27 cellular contexts compared by ENCODE assay signal in genomic region chr7:97421307-97421905, GRCh38.
"Had no signal": no experiment of that assay in that cellular context is flagged by ENCODE, and none has a peak within 500 bp of the region (broad histone marks: within the 10 kb centered on the region; RNA-seq: fewer than 3 reads in every experiment).

No MANE protein-coding gene starts in this region.

- ATAC-seq: activated CD4-positive, CD25-positive, alpha-beta regulatory T cell treated with anti-CD3 and anti-CD28 coated beads, Interleukin-2, amount 50 U/mL, for 24 hours; activated CD8-positive, alpha-beta memory T cell treated with anti-CD3 and anti-CD28 coated beads, Interleukin-2, amount 10 ng/mL, durations not matched to agents 7 days and 5 days; activated naive CD8-positive, alpha-beta T cell treated with anti-CD3 and anti-CD28 coated beads, Interleukin-2, amount 50 U/mL, for 24 hours; left ventricle myocardium superior; natural killer cell treated with Interleukin-12 subunit alpha and Interleukin-12 subunit beta and Interleukin-15 and Interleukin-18, amount 100 ng/mL, for 72 hours; right lobe of liver; stimulated activated memory B cell treated with anti-CD40 and anti-IgM and Interleukin-4, amounts not matched to agents 10 μg/mL and 1 μg/mL and 100 μg/mL, for 72 hours had no signal

- H3K27me3 ChIP-seq: cardiac muscle cell, right lobe of liver, stomach, suprapubic skin, transverse colon, vagina had no signal

- H3K4me1 ChIP-seq: parathyroid adenoma, right lobe of liver, stomach, suprapubic skin, transverse colon, vagina had no signal

- H3K9ac ChIP-seq: parathyroid adenoma had no signal

- H3K9me3 Mint-ChIP-seq: activated CD4-positive, alpha-beta T cell treated with anti-CD3 and anti-CD28 coated beads, Interleukin-2, amount 10 ng/mL, durations not matched to agents 24 days and 14 days had no signal

- H3K4me3 Mint-ChIP-seq: activated CD4-positive, alpha-beta memory T cell treated with anti-CD3 and anti-CD28 coated beads, Interleukin-2, amount 10 ng/mL, durations not matched to agents 7 days and 5 days; activated CD4-positive, alpha-beta T cell treated with anti-CD3 and anti-CD28 coated beads, Interleukin-2, amount 10 ng/mL, durations not matched to agents 24 days and 14 days; activated CD8-positive, alpha-beta memory T cell treated with anti-CD3 and anti-CD28 coated beads, Interleukin-2, amount 10 ng/mL, durations not matched to agents 7 days and 5 days; activated naive CD8-positive, alpha-beta T cell treated with anti-CD3 and anti-CD28 coated beads, Interleukin-2, amount 50 U/mL, for 24 hours; activated T-helper 1 cell treated with anti-CD3 and anti-CD28 coated beads, Interleukin-12 subunit alpha, Interleukin-12 subunit beta, Interleukin-2, Interleukin-4 antibody, amounts not matched to agents 30 ng/mL and 10 ng/mL and 1 ng/mL, durations not matched to agents 14 hours and 24 hours and 36 hours; natural killer cell treated with Interleukin-12 subunit alpha and Interleukin-12 subunit beta and Interleukin-15 and Interleukin-18, amount 100 ng/mL, for 72 hours; stimulated activated memory B cell treated with anti-CD40 and anti-IgM and Interleukin-4, amounts not matched to agents 10 μg/mL and 1 μg/mL and 100 μg/mL, for 72 hours had no signal

- H3K27ac Mint-ChIP-seq: activated CD4-positive, alpha-beta memory T cell treated with anti-CD3 and anti-CD28 coated beads, Interleukin-2, amount 10 ng/mL, durations not matched to agents 7 days and 5 days; activated CD4-positive, alpha-beta T cell treated with anti-CD3 and anti-CD28 coated beads, Interleukin-2, amount 10 ng/mL, durations not matched to agents 24 days and 14 days; activated CD8-positive, alpha-beta memory T cell treated with anti-CD3 and anti-CD28 coated beads, Interleukin-2, amount 10 ng/mL, durations not matched to agents 7 days and 5 days; activated naive CD8-positive, alpha-beta T cell treated with anti-CD3 and anti-CD28 coated beads, Interleukin-2, amount 50 U/mL, for 24 hours; activated T-helper 1 cell treated with anti-CD3 and anti-CD28 coated beads, Interleukin-12 subunit alpha, Interleukin-12 subunit beta, Interleukin-2, Interleukin-4 antibody, amounts not matched to agents 30 ng/mL and 10 ng/mL and 1 ng/mL, durations not matched to agents 14 hours and 24 hours and 36 hours; natural killer cell treated with Interleukin-12 subunit alpha and Interleukin-12 subunit beta and Interleukin-15 and Interleukin-18, amount 100 ng/mL, for 72 hours; stimulated activated memory B cell treated with anti-CD40 and anti-IgM and Interleukin-4, amounts not matched to agents 10 μg/mL and 1 μg/mL and 100 μg/mL, for 72 hours had no signal

- H3K27me3 Mint-ChIP-seq: activated CD4-positive, alpha-beta memory T cell treated with anti-CD3 and anti-CD28 coated beads, Interleukin-2, amount 10 ng/mL, durations not matched to agents 7 days and 5 days; activated CD4-positive, alpha-beta T cell treated with anti-CD3 and anti-CD28 coated beads, Interleukin-2, amount 10 ng/mL, durations not matched to agents 24 days and 14 days; activated CD8-positive, alpha-beta memory T cell treated with anti-CD3 and anti-CD28 coated beads, Interleukin-2, amount 10 ng/mL, durations not matched to agents 7 days and 5 days; natural killer cell treated with Interleukin-12 subunit alpha and Interleukin-12 subunit beta and Interleukin-15 and Interleukin-18, amount 100 ng/mL, for 72 hours; stimulated activated memory B cell treated with anti-CD40 and anti-IgM and Interleukin-4, amounts not matched to agents 10 μg/mL and 1 μg/mL and 100 μg/mL, for 72 hours had no signal

- H3K36me3 Mint-ChIP-seq: activated CD8-positive, alpha-beta memory T cell treated with anti-CD3 and anti-CD28 coated beads, Interleukin-2, amount 10 ng/mL, durations not matched to agents 7 days and 5 days; natural killer cell treated with Interleukin-12 subunit alpha and Interleukin-12 subunit beta and Interleukin-15 and Interleukin-18, amount 100 ng/mL, for 72 hours; stimulated activated memory B cell treated with anti-CD40 and anti-IgM and Interleukin-4, amounts not matched to agents 10 μg/mL and 1 μg/mL and 100 μg/mL, for 72 hours had no signal

- H3K79me2 ChIP-seq: parathyroid adenoma had no signal

- H3K4me3 ChIP-seq: cardiac muscle cell, right lobe of liver, smooth muscle cell, stomach, suprapubic skin, transverse colon, vagina had no signal

- H3K4me2 ChIP-seq: smooth muscle cell had no signal

- H2AFZ ChIP-seq: parathyroid adenoma had no signal

- H3K27ac ChIP-seq: cardiac muscle cell, epithelial cell of prostate, parathyroid adenoma, right lobe of liver, stomach, suprapubic skin, transverse colon, vagina, VCaP had no signal

- H3K9me3 ChIP-seq: right lobe of liver, stomach, transverse colon, vagina had no signal

- H3K36me3 ChIP-seq: cardiac muscle cell, right lobe of liver, stomach, suprapubic skin, transverse colon, vagina had no signal

- H3K4me1 Mint-ChIP-seq: activated CD4-positive, alpha-beta memory T cell treated with anti-CD3 and anti-CD28 coated beads, Interleukin-2, amount 10 ng/mL, durations not matched to agents 7 days and 5 days; activated CD4-positive, alpha-beta T cell treated with anti-CD3 and anti-CD28 coated beads, Interleukin-2, amount 10 ng/mL, durations not matched to agents 24 days and 14 days; activated CD8-positive, alpha-beta memory T cell treated with anti-CD3 and anti-CD28 coated beads, Interleukin-2, amount 10 ng/mL, durations not matched to agents 7 days and 5 days; activated naive CD8-positive, alpha-beta T cell treated with anti-CD3 and anti-CD28 coated beads, Interleukin-2, amount 50 U/mL, for 24 hours; stimulated activated memory B cell treated with anti-CD40 and anti-IgM and Interleukin-4, amounts not matched to agents 10 μg/mL and 1 μg/mL and 100 μg/mL, for 72 hours had no signal

- DNase-seq: activated CD4-positive, alpha-beta memory T cell treated with anti-CD3 and anti-CD28 coated beads, Interleukin-2, amount 10 ng/mL, durations not matched to agents 7 days and 5 days; activated CD4-positive, alpha-beta T cell treated with anti-CD3 and anti-CD28 coated beads, Interleukin-2, amount 10 ng/mL, durations not matched to agents 24 days and 14 days; activated CD8-positive, alpha-beta memory T cell treated with anti-CD3 and anti-CD28 coated beads, Interleukin-2, amount 10 ng/mL, durations not matched to agents 7 days and 5 days; activated gamma-delta T cell; activated naive CD4-positive, alpha-beta T cell treated with anti-CD3 and anti-CD28 coated beads, Interleukin-2, amount 50 U/mL, for 16 hours; activated naive CD8-positive, alpha-beta T cell treated with anti-CD3 and anti-CD28 coated beads, Interleukin-2, amount 50 U/mL, for 24 hours; activated T-cell treated with anti-CD3 and anti-CD28 coated beads for 4 hours; cortex of kidney; foreskin fibroblast; left ventricle myocardium superior; mammary epithelial cell; midbrain; right lobe of liver; stimulated activated CD4-positive, alpha-beta T cell treated with anti-CD3 and anti-CD28 coated beads, Interleukin-15, amount 100 ng/mL, for 24 hours; stomach; transverse colon had no signal
